In genomic region chr15:92949604-92950249, GRCh38 we compare ENCODE assay signal across 11 cellular contexts. TPM values are rescaled to one million over a fixed set of nuclear protein-coding genes. Genes with fewer than 3 reads are reported as not detected.
DNase-seq lines count a peak whose midpoint lies in the region; ATAC-seq, FAIRE-seq and TF ChIP-seq lines count a peak whose summit lies in the region.
"Had no signal": no experiment of that assay in that cellular context is flagged by ENCODE, and none has a peak within 500 bp of the region (broad histone marks: within the 10 kb centered on the region; RNA-seq: fewer than 3 reads in every experiment).

No MANE protein-coding gene starts in this region.

- H3K27me3 ChIP-seq in ACC112 (ENCODE audit: insufficient read depth, low read length) (no peaks in the 10 kb centered on the region), Peyer's patch (no peaks in the 10 kb centered on the region)
- no peaks in the 10 kb centered on the region for H3K27me3 ChIP-seq in CD8-positive, alpha-beta T cell (ENCODE audit: insufficient read depth, low read length)
- H3K27me3 ChIP-seq: stomach had no signal

- FAIRE-seq in G401.6 (lab: Jason Lieb, UNC): peak; percentile 19

- no peak for TF ChIP-seq POLR2A in Peyer's patch (IDR thresholded peaks at IDR 0.05)

- H3K9me3 Mint-ChIP-seq in activated CD4-positive, alpha-beta memory T cell treated with anti-CD3 and anti-CD28 coated beads, Interleukin-2, amount 10 ng/mL, durations not matched to agents 7 days and 5 days: peaks cover 36% of the 10 kb centered on the region
- H3K9me3 Mint-ChIP-seq in CD8-positive, alpha-beta T cell: peaks cover 27% of the 10 kb centered on the region

- no peaks in the 10 kb centered on the region for H3K4me1 ChIP-seq in ACC112 (ENCODE audit: control insufficient read depth, insufficient read depth, low read length, unreplicated experiment)
- no peaks in the 10 kb centered on the region for H3K4me1 ChIP-seq in CD8-positive, alpha-beta T cell (ENCODE audit: insufficient read depth, low read length)
- H3K4me1 ChIP-seq in Peyer's patch: no peaks in the 10 kb centered on the region
- H3K4me1 ChIP-seq: stomach had no signal

- H3K4me3 Mint-ChIP-seq in activated CD4-positive, alpha-beta memory T cell treated with anti-CD3 and anti-CD28 coated beads, Interleukin-2, amount 10 ng/mL, durations not matched to agents 7 days and 5 days: no peak overlapping the region
- no peak overlapping the region for H3K4me3 Mint-ChIP-seq in CD8-positive, alpha-beta T cell

- H3K79me2 ChIP-seq in ACC112 (ENCODE audit: control insufficient read depth, insufficient read depth, low read length, unreplicated experiment): peaks cover 23% of the 10 kb centered on the region

- no peaks in the 10 kb centered on the region for H3K27me3 Mint-ChIP-seq in activated CD4-positive, alpha-beta memory T cell treated with anti-CD3 and anti-CD28 coated beads, Interleukin-2, amount 10 ng/mL, durations not matched to agents 7 days and 5 days
- H3K27me3 Mint-ChIP-seq in CD8-positive, alpha-beta T cell (ENCODE audit: low read depth): no peaks in the 10 kb centered on the region

- POLR2A ChIA-PET in activated CD4-positive, alpha-beta memory T cell treated with anti-CD3 and anti-CD28 coated beads, Interleukin-2, amount 10 ng/mL, durations not matched to agents 7 days and 5 days (lab: Charles Lee): no interaction called here
- POLR2A ChIA-PET in CD8-positive, alpha-beta T cell (lab: Charles Lee): no interaction called here

- peak overlapping the region; percentile 47 for H3K27ac Mint-ChIP-seq in activated CD4-positive, alpha-beta memory T cell treated with anti-CD3 and anti-CD28 coated beads, Interleukin-2, amount 10 ng/mL, durations not matched to agents 7 days and 5 days
- H3K27ac Mint-ChIP-seq in CD8-positive, alpha-beta T cell: no peak overlapping the region

- TF ChIP-seq CTCF in CD8-positive, alpha-beta T cell (IDR thresholded peaks at IDR 0.05): no peak
- no peak for TF ChIP-seq CTCF in Peyer's patch (IDR thresholded peaks at IDR 0.05)

- CTCF ChIA-PET in activated CD4-positive, alpha-beta memory T cell treated with anti-CD3 and anti-CD28 coated beads, Interleukin-2, amount 10 ng/mL, durations not matched to agents 7 days and 5 days (lab: Charles Lee): interaction anchor here (1.7 kb wide), 1 partner anchor 152 kb away, joined by 3 read pairs; no protein-coding TSS in a partner anchor
- CTCF ChIA-PET in CD8-positive, alpha-beta T cell (lab: Charles Lee): no interaction called here

- peaks cover 87% of the 10 kb centered on the region for H3K36me3 ChIP-seq in ACC112 (ENCODE audit: insufficient read depth, low read length)
- peaks cover 80% of the 10 kb centered on the region for H3K36me3 ChIP-seq in CD8-positive, alpha-beta T cell (ENCODE audit: insufficient read depth, low read length)
- H3K36me3 ChIP-seq in Peyer's patch: peaks cover 0 to 96% (median 26%) of the 10 kb centered on the region in 3 donors

- intact Hi-C loops in left colon (cut with DNase I, micrococcal nuclease): no loop called here
- intact Hi-C loops in CD8-positive, alpha-beta T cell (cut with DNase I, micrococcal nuclease): loop anchor here in 1 of 2 experiments (10.0 kb wide), 1 partner anchor 45 kb away; no protein-coding TSS in a partner anchor

- peaks cover 7% of the 10 kb centered on the region for H3K4me1 Mint-ChIP-seq in activated CD4-positive, alpha-beta memory T cell treated with anti-CD3 and anti-CD28 coated beads, Interleukin-2, amount 10 ng/mL, durations not matched to agents 7 days and 5 days
- H3K4me1 Mint-ChIP-seq in CD8-positive, alpha-beta T cell (ENCODE audit: low read depth): peaks cover 7% of the 10 kb centered on the region

- H3K27ac ChIP-seq in ACC112 (ENCODE audit: low read depth, low read length) (peak overlapping the region; percentile 15; the same call in 1 of the 2 replicates), Peyer's patch (no peak overlapping the region)
- no peak overlapping the region for H3K27ac ChIP-seq in CD8-positive, alpha-beta T cell (ENCODE audit: low read depth, low read length)
- H3K27ac ChIP-seq: stomach had no signal

- H3K9me3 ChIP-seq in CD8-positive, alpha-beta T cell (ENCODE audit: low read length): peaks cover 19% of the 10 kb centered on the region
- peaks cover 0 to 32% (median 9%) of the 10 kb centered on the region in 4 donors for H3K9me3 ChIP-seq in Peyer's patch

- peak; percentile 48 for ATAC-seq in left colon
- ATAC-seq in GM21423 (IDR thresholded peaks at IDR 0.05; ENCODE audit: unreplicated experiment): no peak
- ATAC-seq in CD8-positive, alpha-beta T cell: no peak

- H3K36me3 Mint-ChIP-seq in activated CD4-positive, alpha-beta memory T cell treated with anti-CD3 and anti-CD28 coated beads, Interleukin-2, amount 10 ng/mL, durations not matched to agents 7 days and 5 days (ENCODE audit: low read depth): peaks cover 89% of the 10 kb centered on the region
- H3K36me3 Mint-ChIP-seq in CD8-positive, alpha-beta T cell: peaks cover 91% of the 10 kb centered on the region

- no peak overlapping the region for H3K4me3 ChIP-seq in ACC112 (ENCODE audit: low read depth, low read length)
- no peak overlapping the region for H3K4me3 ChIP-seq in CD8-positive, alpha-beta T cell (ENCODE audit: low read depth, low read length)
- H3K4me3 ChIP-seq in Peyer's patch: no peak overlapping the region
- H3K4me3 ChIP-seq: stomach had no signal

- H2AFZ ChIP-seq in ACC112 (ENCODE audit: low read length, unreplicated experiment): no peak overlapping the region

- no peak for DNase-seq in activated CD4-positive, alpha-beta memory T cell treated with anti-CD3 and anti-CD28 coated beads, Interleukin-2, amount 10 ng/mL, durations not matched to agents 7 days and 5 days
- DNase-seq in left colon (no peak), DMS79 (lab: John Stamatoyannopoulos, UW) (no peak), Peyer's patch (no peak)
- DNase-seq in CD8-positive, alpha-beta T cell: no peak
- DNase-seq: aorta, DMS153, stomach had no signal

RNA-seq across cellular contexts. Expression of gene CHD2, which starts 49.6 kb away (rescaled TPM):
- total RNA-seq in activated CD4-positive, alpha-beta memory T cell treated with anti-CD3 and anti-CD28 coated beads, Interleukin-2, amount 10 ng/mL, durations not matched to agents 7 days and 5 days: 100 to 1,000 TPM; 141 to 155 TPM
- total RNA-seq in left colon (10 to 100 TPM; 85.7 to 86.9 TPM), Peyer's patch (100 to 1,000 TPM; 109 to 370 (median 161) TPM)
- total RNA-seq in CD8-positive, alpha-beta T cell: 100 to 1,000 TPM; 615 to 669 TPM
